Comparison of ENCODE assay signal across 21 cellular contexts in the genomic region with DNA sequence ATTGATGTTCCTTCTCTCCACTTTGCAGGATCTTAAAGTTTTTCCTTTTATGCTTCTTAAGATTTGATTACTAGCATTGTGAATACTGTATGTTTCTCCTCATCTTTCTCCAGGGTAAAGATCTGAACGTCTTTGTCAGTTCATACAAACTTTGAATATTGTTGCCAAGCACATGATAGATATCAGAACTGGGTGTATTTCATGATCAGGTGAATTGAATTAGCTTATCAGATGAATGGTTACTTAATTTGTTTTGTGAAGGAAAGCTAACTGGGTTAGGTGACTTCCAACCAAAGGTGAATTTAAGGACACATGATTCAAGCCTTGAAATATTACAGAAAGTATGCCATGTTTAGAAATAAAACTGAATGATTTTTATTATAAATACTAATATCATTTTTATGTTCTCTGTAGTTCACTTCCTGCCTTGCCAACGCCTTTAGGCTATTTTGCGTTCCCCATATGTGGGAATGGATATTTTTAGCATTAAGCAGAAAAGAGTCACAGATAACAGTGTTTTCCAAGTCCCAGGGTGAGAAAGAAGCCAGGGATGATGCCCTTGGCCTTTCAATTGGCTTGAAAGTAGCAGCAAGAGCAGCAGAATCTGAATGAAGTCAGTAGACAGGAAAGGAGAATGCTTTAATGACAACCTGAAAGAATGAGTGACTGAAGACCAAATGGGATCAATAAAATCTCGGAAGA.
"Had no signal": no experiment of that assay in that cellular context is flagged by ENCODE, and none has a peak within 500 bp of the region (broad histone marks: within the 10 kb centered on the region; RNA-seq: fewer than 3 reads in every experiment).

No MANE protein-coding gene starts in this region.

- H3K36me3 ChIP-seq: colonic mucosa, esophagus squamous epithelium, gastrocnemius medialis, lower lobe of right lung, ovary, sigmoid colon, thoracic aorta, tibial nerve, upper lobe of left lung had no signal

- H3K4me3 ChIP-seq: colonic mucosa, esophagus squamous epithelium, gastrocnemius medialis, lower lobe of right lung, ovary, psoas muscle, sigmoid colon, thoracic aorta, tibial nerve, upper lobe of left lung had no signal

- H3K9me3 ChIP-seq: colonic mucosa, gastrocnemius medialis, ovary, psoas muscle, sigmoid colon, thoracic aorta had no signal

- H3K27ac ChIP-seq: colonic mucosa, esophagus squamous epithelium, gastrocnemius medialis, lower lobe of right lung, ovary, psoas muscle, sigmoid colon, thoracic aorta, tibial nerve, upper lobe of left lung had no signal

- DNase-seq: colonic mucosa; effector memory CD4-positive, alpha-beta T cell; erythroblast; esophagus squamous epithelium; gastrocnemius medialis; head of caudate nucleus; left ventricle myocardium superior; lower lobe of right lung; natural killer cell; occipital lobe; ovary; posterior cingulate gyrus; psoas muscle; right cardiac atrium; sigmoid colon; stimulated activated CD4-positive, alpha-beta T cell treated with anti-CD3 and anti-CD28 coated beads, Interleukin-2, amount 100 ng/mL, for 24 hours; stimulated activated CD4-positive, alpha-beta T cell treated with anti-CD3 and anti-CD28 coated beads, Interleukin-4, amount 100 ng/mL, for 24 hours; stimulated activated naive B cell treated with anti-CD40 and anti-IgM and Interleukin-4, amounts not matched to agents 10 μg/mL and 1 μg/mL and 100 μg/mL, for 72 hours; upper lobe of left lung had no signal
